In genomic region chr9:105458404-105458803, GRCh38 we compare ENCODE assay signal across 13 cellular contexts.
"Had no signal": no experiment of that assay in that cellular context is flagged by ENCODE, and none has a peak within 500 bp of the region (broad histone marks: within the 10 kb centered on the region; RNA-seq: fewer than 3 reads in every experiment).

No MANE protein-coding gene starts in this region.

- H3K27ac ChIP-seq: gastroesophageal sphincter, transverse colon had no signal

- H3K36me3 ChIP-seq: gastroesophageal sphincter, transverse colon had no signal

- H3K9me3 ChIP-seq: gastroesophageal sphincter, transverse colon had no signal

- DNase-seq: activated CD4-positive, alpha-beta T cell treated with anti-CD3 and anti-CD28 coated beads, Interleukin-2, amount 10 ng/mL, durations not matched to agents 24 days and 14 days; activated CD8-positive, alpha-beta memory T cell treated with anti-CD3 and anti-CD28 coated beads for 24 hours; activated naive CD4-positive, alpha-beta T cell treated with anti-CD3 and anti-CD28 coated beads, Interleukin-2, amount 50 U/mL, for 16 hours; cortex of kidney; effector CD8-positive, alpha-beta T cell; hippocampal formation; naive B cell; T-cell; transverse colon had no signal

- H3K27me3 ChIP-seq: gastroesophageal sphincter, transverse colon had no signal

- ATAC-seq: activated T-helper 17 cell treated with anti-CD3 and anti-CD28 coated beads, Interleukin-2, amount 50 U/mL, for 72 hours; gastroesophageal sphincter; stimulated activated memory B cell treated with anti-CD40 and anti-IgM and Interleukin-4, amounts not matched to agents 10 μg/mL and 1 μg/mL and 100 μg/mL, for 72 hours; T-cell had no signal

- H3K4me3 ChIP-seq: gastroesophageal sphincter, lung, transverse colon had no signal
